8 cellular contexts compared by ENCODE assay signal in the genomic region with DNA sequence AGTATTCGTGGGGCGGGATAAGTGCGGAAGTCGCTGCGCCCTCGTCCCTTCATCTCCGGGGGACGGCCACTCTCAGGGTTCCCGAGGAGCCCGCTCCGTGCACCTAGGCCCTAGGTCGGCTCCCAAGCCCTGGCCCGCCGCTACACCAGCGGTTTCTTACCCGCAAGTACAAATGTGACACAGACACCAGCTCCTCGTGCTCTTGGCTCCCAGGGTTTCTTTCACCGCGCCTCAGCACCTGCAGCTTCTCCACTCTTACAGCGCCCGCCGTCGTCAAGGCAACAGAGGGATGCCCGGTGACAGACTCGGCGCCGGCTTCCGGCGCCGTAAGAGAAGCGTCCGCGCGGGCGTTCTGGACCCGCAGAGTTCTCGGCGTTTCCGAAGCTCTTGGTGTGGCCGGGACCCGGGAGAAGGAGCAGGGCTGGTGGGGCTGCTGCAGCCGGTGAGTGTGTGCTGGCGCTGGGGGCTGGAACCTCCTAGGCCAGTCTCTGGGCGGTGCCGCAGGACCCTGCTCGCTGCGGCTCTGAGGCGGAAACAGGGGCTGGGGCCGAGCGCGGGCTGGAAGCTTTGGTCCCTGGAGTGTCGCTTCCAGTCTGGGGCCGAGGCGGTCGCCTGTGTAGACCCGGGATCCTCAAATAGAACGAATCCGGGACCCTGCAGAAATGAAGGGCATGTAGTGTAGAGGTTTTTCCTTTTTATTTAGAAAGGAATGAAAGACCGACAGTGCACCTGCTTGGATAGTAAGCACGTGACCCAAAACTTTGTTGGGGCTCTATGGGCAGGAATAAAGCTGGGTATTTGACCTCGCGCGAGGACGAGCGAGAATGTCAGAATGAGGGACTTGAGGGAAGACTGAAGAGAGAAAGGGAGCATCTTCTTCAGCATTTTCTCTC.
DNase-seq lines count a peak whose midpoint lies in the region; ATAC-seq, FAIRE-seq and TF ChIP-seq lines count a peak whose summit lies in the region.

No MANE protein-coding gene starts in this region.

- no peaks in the 10 kb centered on the region for H3K36me3 Mint-ChIP-seq in T-helper 1 cell treated with Interleukin-12 subunit alpha and Interleukin-12 subunit beta and Interleukin-4 antibody, amounts not matched to agents 30 μg/mL and 1 μg/mL, for 36 hours (ENCODE audit: low read depth)

- in situ Hi-C loops in brain microvascular endothelial cell (cut with HindIII; ENCODE audit: low pct_ligation_motif_present, low sequenced_read_pairs) = no loop called here

- peaks cover 54% of the 10 kb centered on the region for H3K27me3 Mint-ChIP-seq in T-helper 1 cell treated with Interleukin-12 subunit alpha and Interleukin-12 subunit beta and Interleukin-4 antibody, amounts not matched to agents 30 μg/mL and 1 μg/mL, for 36 hours (ENCODE audit: low read depth)

- no peak overlapping the region for H3K27ac ChIP-seq in brain microvascular endothelial cell

- no peaks in the 10 kb centered on the region for H3K27me3 ChIP-seq in brain microvascular endothelial cell (replicated peaks)

- FAIRE-seq in HTR-8/SVneo (lab: Jason Lieb, UNC) = peak; percentile 42

- H3K27ac Mint-ChIP-seq in T-helper 1 cell treated with Interleukin-12 subunit alpha and Interleukin-12 subunit beta and Interleukin-4 antibody, amounts not matched to agents 30 μg/mL and 1 μg/mL, for 36 hours = no peak overlapping the region

- peaks cover 12% of the 10 kb centered on the region for H3K4me1 Mint-ChIP-seq in T-helper 1 cell treated with Interleukin-12 subunit alpha and Interleukin-12 subunit beta and Interleukin-4 antibody, amounts not matched to agents 30 μg/mL and 1 μg/mL, for 36 hours (ENCODE audit: low read depth)

- TF ChIP-seq CTCF in AG10803 (conservative IDR thresholded peaks at IDR 0.05; ENCODE audit: low read length) (no peak), brain microvascular endothelial cell (IDR thresholded peaks at IDR 0.05; ENCODE audit: low read depth, low read length, missing control alignments) (no peak)

- H3K9me3 Mint-ChIP-seq in T-helper 1 cell treated with Interleukin-12 subunit alpha and Interleukin-12 subunit beta and Interleukin-4 antibody, amounts not matched to agents 30 μg/mL and 1 μg/mL, for 36 hours = no peaks in the 10 kb centered on the region

- no peaks in the 10 kb centered on the region for H3K36me3 ChIP-seq in brain microvascular endothelial cell (replicated peaks)

- peak; percentile 93 for ATAC-seq in GM19372 (IDR thresholded peaks at IDR 0.05; ENCODE audit: low read depth, unreplicated experiment)
- ATAC-seq in HG03457 (IDR thresholded peaks at IDR 0.05; ENCODE audit: unreplicated experiment) = no peak

- peak overlapping the region; percentile 79 for H3K4me3 Mint-ChIP-seq in T-helper 1 cell treated with Interleukin-12 subunit alpha and Interleukin-12 subunit beta and Interleukin-4 antibody, amounts not matched to agents 30 μg/mL and 1 μg/mL, for 36 hours

- H3K4me3 ChIP-seq in AG10803 (ENCODE audit: low read length) (peak overlapping the region; percentile 40), brain microvascular endothelial cell (ENCODE audit: low read depth, low read length) (peak overlapping the region; percentile 58)

- peak; percentile 5 for DNase-seq in AG10803 (ENCODE audit: low read depth)
- DNase-seq in HTR-8/SVneo (ENCODE audit: insufficient read length, low spot score) = no peak
- DNase-seq in brain microvascular endothelial cell = no peak
- DNase-seq in kidney glomerular epithelial cell (lab: John Stamatoyannopoulos, UW) = peak; percentile 35
- peak; percentile 1 to 52 (median 32) for DNase-seq in stimulated activated CD4-positive, alpha-beta T cell treated with anti-CD3 and anti-CD28 coated beads, Interleukin-1b, Interleukin-23, amount 100 ng/mL, for 24 hours (ENCODE audit: low read depth in 4 of 4, low spot score in 1 of 4)

Comparison
In these comparisons a context has a peak if more than half of its experiments do, and no peak if none do; other contexts are left out.
1. DNase-seq: peak in AG10803 (single experiment), kidney glomerular epithelial cell (single experiment) and stimulated activated CD4-positive, alpha-beta T cell treated with anti-CD3 and anti-CD28 coated beads, Interleukin-1b, Interleukin-23, amount 100 ng/mL, for 24 hours (4 of 4); none in HTR-8/SVneo (single experiment) and brain microvascular endothelial cell (single experiment).